9 cellular contexts compared by ENCODE assay signal in the genomic region with DNA sequence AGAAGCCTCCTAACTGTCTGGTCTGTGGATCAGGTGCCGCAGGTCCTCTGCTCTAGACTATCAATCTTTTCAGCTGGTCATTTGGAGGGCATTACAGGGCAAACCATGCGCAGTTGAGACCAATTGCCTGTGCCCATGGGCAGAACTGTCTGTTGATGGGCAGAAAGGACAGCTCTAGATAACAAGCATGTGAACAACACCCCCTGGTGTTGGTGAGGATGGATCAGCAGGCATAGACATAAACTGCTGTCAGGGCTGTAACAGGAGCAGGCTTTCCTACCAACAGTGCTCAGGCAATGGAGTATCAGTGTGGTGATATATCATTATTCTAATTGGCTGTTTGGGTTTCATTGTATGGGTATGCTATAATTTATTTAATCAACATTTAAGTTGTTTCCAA.
DNase-seq lines count a peak whose midpoint lies in the region; FAIRE-seq and TF ChIP-seq lines count a peak whose summit lies in the region.
"Had no signal": no experiment of that assay in that cellular context is flagged by ENCODE, and none has a peak within 500 bp of the region (broad histone marks: within the 10 kb centered on the region; RNA-seq: fewer than 3 reads in every experiment).

No MANE protein-coding gene starts in this region.

- no peak overlapping the region for H3K4me3 Mint-ChIP-seq in activated CD4-positive, alpha-beta memory T cell treated with anti-CD3 and anti-CD28 coated beads, Interleukin-2, amount 10 ng/mL, durations not matched to agents 7 days and 5 days

- H3K4me3 ChIP-seq in testis = no peak overlapping the region
- H3K4me3 ChIP-seq: BLaER1 had no signal

- H3K9me3 Mint-ChIP-seq in activated CD4-positive, alpha-beta memory T cell treated with anti-CD3 and anti-CD28 coated beads, Interleukin-2, amount 10 ng/mL, durations not matched to agents 7 days and 5 days = peaks cover 10% of the 10 kb centered on the region

- TF ChIP-seq POLR2A in H54 (IDR thresholded peaks at IDR 0.05; ENCODE audit: low read depth, low read length) (no peak), testis (IDR thresholded peaks at IDR 0.05) (no peak)

- H3K4me1 ChIP-seq in testis = peaks cover 6% of the 10 kb centered on the region
- H3K4me1 ChIP-seq: BLaER1 had no signal

- no peak overlapping the region for H3K27ac Mint-ChIP-seq in activated CD4-positive, alpha-beta memory T cell treated with anti-CD3 and anti-CD28 coated beads, Interleukin-2, amount 10 ng/mL, durations not matched to agents 7 days and 5 days

- peaks cover 5% of the 10 kb centered on the region for H3K27me3 Mint-ChIP-seq in activated CD4-positive, alpha-beta memory T cell treated with anti-CD3 and anti-CD28 coated beads, Interleukin-2, amount 10 ng/mL, durations not matched to agents 7 days and 5 days

- H3K27me3 ChIP-seq in testis = no peaks in the 10 kb centered on the region
- H3K27me3 ChIP-seq: BLaER1 had no signal

- TF ChIP-seq CTCF in testis (IDR thresholded peaks at IDR 0.05) = peak; percentile 32 to 51 (median 45)

- no peaks in the 10 kb centered on the region for H3K9me3 ChIP-seq in testis

- POLR2A ChIA-PET in activated CD4-positive, alpha-beta memory T cell treated with anti-CD3 and anti-CD28 coated beads, Interleukin-2, amount 10 ng/mL, durations not matched to agents 7 days and 5 days (lab: Charles Lee) = no interaction called here

- H3K27ac ChIP-seq in testis = no peak overlapping the region
- H3K27ac ChIP-seq: BLaER1 had no signal

- DNase-seq in NCI-H1694 treated with DMSO at 0.1 percent for 48 hours (lab: John Stamatoyannopoulos, UW) (peak; percentile 32), NCI-H1694 (lab: John Stamatoyannopoulos, UW) (no peak), H54 (ENCODE audit: insufficient read length, low spot score) (peak; percentile 18), NCI-H2029 treated with DMSO at 0.1 percent for 48 hours (lab: John Stamatoyannopoulos, UW) (peak; percentile 0), hepatic stellate cell (ENCODE audit: low spot score) (peak; percentile 67), testis (peak; percentile 75), SKM-1 treated with dmso at 0.1 percent for 144 hours (lab: John Stamatoyannopoulos, UW; ENCODE audit: unreplicated experiment) (no peak)
- peak; percentile 21 for DNase-seq in activated CD4-positive, alpha-beta memory T cell treated with anti-CD3 and anti-CD28 coated beads, Interleukin-2, amount 10 ng/mL, durations not matched to agents 7 days and 5 days

- intact Hi-C loops in testis (cut with DNase I; ENCODE audit: low total_unique reads) = no loop called here

- CTCF ChIA-PET in activated CD4-positive, alpha-beta memory T cell treated with anti-CD3 and anti-CD28 coated beads, Interleukin-2, amount 10 ng/mL, durations not matched to agents 7 days and 5 days (lab: Charles Lee) = interaction anchor here (1.0 to 1.4 kb wide), 4 partner anchors 14 to 325 kb away, joined by 3 to 5 read pairs (median 4); partner anchors contain the start of gene PDS5B

- FAIRE-seq in H54 (lab: Jason Lieb, UNC) = peak; percentile 41

- H3K36me3 ChIP-seq in testis (ENCODE audit: low read depth, missing control alignments) = no peaks in the 10 kb centered on the region
- H3K36me3 ChIP-seq: BLaER1 had no signal

- 66 to 100% methylated on average over 1 to 2 of the region's 2 CpGs for WGBS in testis, 2 donors

- H3K36me3 Mint-ChIP-seq in activated CD4-positive, alpha-beta memory T cell treated with anti-CD3 and anti-CD28 coated beads, Interleukin-2, amount 10 ng/mL, durations not matched to agents 7 days and 5 days (ENCODE audit: low read depth) = peaks cover 6% of the 10 kb centered on the region

- peaks cover 9% of the 10 kb centered on the region for H3K4me1 Mint-ChIP-seq in activated CD4-positive, alpha-beta memory T cell treated with anti-CD3 and anti-CD28 coated beads, Interleukin-2, amount 10 ng/mL, durations not matched to agents 7 days and 5 days

Comparison
In these comparisons a context has a peak if more than half of its experiments do, and no peak if none do; other contexts are left out.
1. DNase-seq: peak in NCI-H1694 treated with DMSO at 0.1 percent for 48 hours (single experiment), H54 (single experiment), NCI-H2029 treated with DMSO at 0.1 percent for 48 hours (single experiment), activated CD4-positive, alpha-beta memory T cell treated with anti-CD3 and anti-CD28 coated beads, Interleukin-2, amount 10 ng/mL, durations not matched to agents 7 days and 5 days (single experiment), hepatic stellate cell (single experiment) and testis (single experiment); none in NCI-H1694 (single experiment) and SKM-1 treated with dmso at 0.1 percent for 144 hours (single experiment).